1 cellular context compared by ENCODE assay signal in the genomic region with DNA sequence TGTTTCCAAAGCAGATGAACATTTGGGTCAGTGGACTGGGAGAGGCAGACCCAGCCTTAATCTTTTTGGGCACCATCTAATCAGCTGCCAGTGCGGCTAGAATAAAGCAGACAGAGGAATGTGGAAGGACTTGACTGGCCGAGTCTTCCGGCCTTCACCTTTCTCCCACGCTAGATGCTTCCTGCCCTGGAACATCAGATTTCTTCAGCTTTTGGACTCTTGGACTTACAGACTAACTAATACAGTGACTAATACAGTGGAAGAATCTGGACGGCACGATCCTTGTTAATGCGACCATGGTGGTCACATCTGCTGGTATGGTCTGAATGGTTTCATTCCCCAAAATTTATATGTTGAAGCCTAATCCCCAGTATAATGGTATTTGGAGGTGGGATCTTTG.
TF ChIP-seq lines count a peak whose summit lies in the region.

No MANE protein-coding gene starts in this region.

TF ChIP-seq in IMR-90, 13 proteins besides CTCF, POLR2A, EP300 and RAD21:
- TF ChIP-seq BHLHE40 (IDR thresholded peaks at IDR 0.05; ENCODE audit: low read depth, low read length) (no peak), RCOR1 (IDR thresholded peaks at IDR 0.05; ENCODE audit: insufficient replicate concordance, low read length) (no peak), FOS (IDR thresholded peaks at IDR 0.05; ENCODE audit: low read depth, low read length) (no peak), MAFK (IDR thresholded peaks at IDR 0.05; ENCODE audit: low read depth, low read length) (no peak), MAZ (IDR thresholded peaks at IDR 0.05; ENCODE audit: borderline replicate concordance, low read depth, low read length) (no peak), NFE2L2 (IDR thresholded peaks at IDR 0.05; ENCODE audit: low read depth, low read length) (no peak)
- TF ChIP-seq, protein P1, sequence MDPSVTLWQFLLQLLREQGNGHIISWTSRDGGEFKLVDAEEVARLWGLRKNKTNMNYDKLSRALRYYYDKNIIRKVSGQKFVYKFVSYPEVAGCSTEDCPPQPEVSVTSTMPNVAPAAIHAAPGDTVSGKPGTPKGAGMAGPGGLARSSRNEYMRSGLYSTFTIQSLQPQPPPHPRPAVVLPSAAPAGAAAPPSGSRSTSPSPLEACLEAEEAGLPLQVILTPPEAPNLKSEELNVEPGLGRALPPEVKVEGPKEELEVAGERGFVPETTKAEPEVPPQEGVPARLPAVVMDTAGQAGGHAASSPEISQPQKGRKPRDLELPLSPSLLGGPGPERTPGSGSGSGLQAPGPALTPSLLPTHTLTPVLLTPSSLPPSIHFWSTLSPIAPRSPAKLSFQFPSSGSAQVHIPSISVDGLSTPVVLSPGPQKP (IDR thresholded peaks at IDR 0.05; ENCODE audit: borderline replicate concordance, low read depth, low read length): no peak
